1 cellular context compared by ENCODE assay signal in genomic region chr14:60164717-60165546, GRCh38.
A peak's percentile ranks its signal among the peaks of the same experiment; 100 is the strongest.
TF ChIP-seq lines count a peak whose summit lies in the region.

TSS of gene DHRS7 (minus strand) at chr14:60165398. CDS start at chr14:60165309, 89 bp downstream.

TF ChIP-seq in GM12878, 131 proteins besides CTCF, POLR2A, EP300 and RAD21 (continued from another document and continues in another):
- TF ChIP-seq, protein P1, sequence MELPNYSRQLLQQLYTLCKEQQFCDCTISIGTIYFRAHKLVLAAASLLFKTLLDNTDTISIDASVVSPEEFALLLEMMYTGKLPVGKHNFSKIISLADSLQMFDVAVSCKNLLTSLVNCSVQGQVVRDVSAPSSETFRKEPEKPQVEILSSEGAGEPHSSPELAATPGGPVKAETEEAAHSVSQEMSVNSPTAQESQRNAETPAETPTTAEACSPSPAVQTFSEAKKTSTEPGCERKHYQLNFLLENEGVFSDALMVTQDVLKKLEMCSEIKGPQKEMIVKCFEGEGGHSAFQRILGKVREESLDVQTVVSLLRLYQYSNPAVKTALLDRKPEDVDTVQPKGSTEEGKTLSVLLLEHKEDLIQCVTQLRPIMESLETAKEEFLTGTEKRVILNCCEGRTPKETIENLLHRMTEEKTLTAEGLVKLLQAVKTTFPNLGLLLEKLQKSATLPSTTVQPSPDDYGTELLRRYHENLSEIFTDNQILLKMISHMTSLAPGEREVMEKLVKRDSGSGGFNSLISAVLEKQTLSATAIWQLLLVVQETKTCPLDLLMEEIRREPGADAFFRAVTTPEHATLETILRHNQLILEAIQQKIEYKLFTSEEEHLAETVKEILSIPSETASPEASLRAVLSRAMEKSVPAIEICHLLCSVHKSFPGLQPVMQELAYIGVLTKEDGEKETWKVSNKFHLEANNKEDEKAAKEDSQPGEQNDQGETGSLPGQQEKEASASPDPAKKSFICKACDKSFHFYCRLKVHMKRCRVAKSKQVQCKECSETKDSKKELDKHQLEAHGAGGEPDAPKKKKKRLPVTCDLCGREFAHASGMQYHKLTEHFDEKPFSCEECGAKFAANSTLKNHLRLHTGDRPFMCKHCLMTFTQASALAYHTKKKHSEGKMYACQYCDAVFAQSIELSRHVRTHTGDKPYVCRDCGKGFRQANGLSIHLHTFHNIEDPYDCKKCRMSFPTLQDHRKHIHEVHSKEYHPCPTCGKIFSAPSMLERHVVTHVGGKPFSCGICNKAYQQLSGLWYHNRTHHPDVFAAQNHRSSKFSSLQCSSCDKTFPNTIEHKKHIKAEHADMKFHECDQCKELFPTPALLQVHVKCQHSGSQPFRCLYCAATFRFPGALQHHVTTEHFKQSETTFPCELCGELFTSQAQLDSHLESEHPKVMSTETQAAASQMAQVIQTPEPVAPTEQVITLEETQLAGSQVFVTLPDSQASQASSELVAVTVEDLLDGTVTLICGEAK (IDR thresholded peaks at IDR 0.05; ENCODE audit: borderline replicate concordance) = no peak; the same call in 1 of the 2 replicates
- TF ChIP-seq HDAC6 (IDR thresholded peaks at IDR 0.05; ENCODE audit: unreplicated experiment) (no peak), SMAD1 (IDR thresholded peaks at IDR 0.05; ENCODE audit: low read depth, partially characterized antibody) (peak; percentile 5), PKNOX1 (IDR thresholded peaks at IDR 0.05) (no peak; the same call in 1 of the 2 replicates), HCFC1 (IDR thresholded peaks at IDR 0.05; ENCODE audit: low read length) (no peak), CHD4 (IDR thresholded peaks at IDR 0.05) (no peak), SIN3A (IDR thresholded peaks at IDR 0.05; ENCODE audit: low read depth, low read length) (no peak), MYC (IDR thresholded peaks at IDR 0.05; ENCODE audit: insufficient read depth, insufficient read length, insufficient replicate concordance, low read length, severe bottlenecking) (peak; percentile 48), POU2F2 (IDR thresholded peaks at IDR 0.05; ENCODE audit: borderline replicate concordance, low read depth, low read length) (0 out of 3 replicates have a peak, but pooled peaks have one; percentile 42), SUZ12 (IDR thresholded peaks at IDR 0.05; ENCODE audit: unreplicated experiment) (no peak), CEBPB (IDR thresholded peaks at IDR 0.05; ENCODE audit: borderline replicate concordance in 1 of 2, low read depth in 2 of 2, low read length in 2 of 2) (no peak), TCF12 (IDR thresholded peaks at IDR 0.05; ENCODE audit: low read depth, low read length) (peak; percentile 40; the same call in 1 of the 2 replicates), CHD1 (IDR thresholded peaks at IDR 0.05; ENCODE audit: low read depth, low read length) (no peak), SIX5 (IDR thresholded peaks at IDR 0.05; ENCODE audit: low read depth, low read length, severe bottlenecking) (peak; percentile 1), NR2F1 (conservative IDR thresholded peaks at IDR 0.05) (peak; percentile 51), IKZF2 (IDR thresholded peaks at IDR 0.05) (peak; percentile 17 to 47; a peak in 2 of 4 replicates), PAX8 (IDR thresholded peaks at IDR 0.05) (no peak), RB1 (IDR thresholded peaks at IDR 0.05; ENCODE audit: borderline replicate concordance) (no peak; the same call in 1 of the 2 replicates), ETV6 (conservative IDR thresholded peaks at IDR 0.05 in 1 of 2, IDR thresholded peaks at IDR 0.05 in 1 of 2; ENCODE audit: borderline replicate concordance in 1 of 2, low read depth in 1 of 2) (no peak), ZNF207 (IDR thresholded peaks at IDR 0.05; ENCODE audit: borderline replicate concordance) (peak; percentile 79), ATF7 (IDR thresholded peaks at IDR 0.05; ENCODE audit: low read depth) (peak; percentile 29; the same call in 1 of the 2 replicates), NR2C2 (IDR thresholded peaks at IDR 0.05; ENCODE audit: borderline replicate concordance, control insufficient read depth, insufficient read length, low read depth) (no peak), NKRF (conservative IDR thresholded peaks at IDR 0.05) (peak; percentile 61; the same call in 1 of the 2 replicates), BRCA1 (IDR thresholded peaks at IDR 0.05; ENCODE audit: low read depth, low read length) (no peak), ZNF217 (IDR thresholded peaks at IDR 0.05) (no peak), MTA2 (IDR thresholded peaks at IDR 0.05; ENCODE audit: low read depth) (0 out of 2 replicates have a peak, but pooled peaks have one; percentile 9), FOS (IDR thresholded peaks at IDR 0.05; ENCODE audit: borderline replicate concordance, extremely low read depth, insufficient read length) (no peak), BCL11A (IDR thresholded peaks at IDR 0.05; ENCODE audit: low read depth, low read length) (no peak), IRF4 (IDR thresholded peaks at IDR 0.05; ENCODE audit: low read depth, low read length) (no peak), MYB (IDR thresholded peaks at IDR 0.05; ENCODE audit: borderline replicate concordance, low read depth, low read length) (no peak), MLLT1 (IDR thresholded peaks at IDR 0.05) (peak; percentile 59; the same call in 1 of the 2 replicates), BHLHE40 (IDR thresholded peaks at IDR 0.05; ENCODE audit: borderline replicate concordance in 1 of 2, low read depth in 2 of 2, low read length in 1 of 2) (peak; percentile 49 to 75; a peak in 3 of 4 replicates), NR2C1 (IDR thresholded peaks at IDR 0.05) (no peak), SREBF2 (IDR thresholded peaks at IDR 0.05; ENCODE audit: low read length) (no peak), ELK1 (IDR thresholded peaks at IDR 0.05; ENCODE audit: low read depth, low read length) (peak; percentile 42; the same call in 1 of the 2 replicates), NBN (IDR thresholded peaks at IDR 0.05) (0 out of 2 replicates have a peak, but pooled peaks have one; percentile 50), TARDBP (IDR thresholded peaks at IDR 0.05; ENCODE audit: borderline replicate concordance) (no peak), NRF1 (conservative IDR thresholded peaks at IDR 0.05; ENCODE audit: low read depth, low read length) (no peak), BMI1 (IDR thresholded peaks at IDR 0.05; ENCODE audit: borderline replicate concordance) (no peak), BCLAF1 (IDR thresholded peaks at IDR 0.05) (no peak)
- TF ChIP-seq, protein P2, sequence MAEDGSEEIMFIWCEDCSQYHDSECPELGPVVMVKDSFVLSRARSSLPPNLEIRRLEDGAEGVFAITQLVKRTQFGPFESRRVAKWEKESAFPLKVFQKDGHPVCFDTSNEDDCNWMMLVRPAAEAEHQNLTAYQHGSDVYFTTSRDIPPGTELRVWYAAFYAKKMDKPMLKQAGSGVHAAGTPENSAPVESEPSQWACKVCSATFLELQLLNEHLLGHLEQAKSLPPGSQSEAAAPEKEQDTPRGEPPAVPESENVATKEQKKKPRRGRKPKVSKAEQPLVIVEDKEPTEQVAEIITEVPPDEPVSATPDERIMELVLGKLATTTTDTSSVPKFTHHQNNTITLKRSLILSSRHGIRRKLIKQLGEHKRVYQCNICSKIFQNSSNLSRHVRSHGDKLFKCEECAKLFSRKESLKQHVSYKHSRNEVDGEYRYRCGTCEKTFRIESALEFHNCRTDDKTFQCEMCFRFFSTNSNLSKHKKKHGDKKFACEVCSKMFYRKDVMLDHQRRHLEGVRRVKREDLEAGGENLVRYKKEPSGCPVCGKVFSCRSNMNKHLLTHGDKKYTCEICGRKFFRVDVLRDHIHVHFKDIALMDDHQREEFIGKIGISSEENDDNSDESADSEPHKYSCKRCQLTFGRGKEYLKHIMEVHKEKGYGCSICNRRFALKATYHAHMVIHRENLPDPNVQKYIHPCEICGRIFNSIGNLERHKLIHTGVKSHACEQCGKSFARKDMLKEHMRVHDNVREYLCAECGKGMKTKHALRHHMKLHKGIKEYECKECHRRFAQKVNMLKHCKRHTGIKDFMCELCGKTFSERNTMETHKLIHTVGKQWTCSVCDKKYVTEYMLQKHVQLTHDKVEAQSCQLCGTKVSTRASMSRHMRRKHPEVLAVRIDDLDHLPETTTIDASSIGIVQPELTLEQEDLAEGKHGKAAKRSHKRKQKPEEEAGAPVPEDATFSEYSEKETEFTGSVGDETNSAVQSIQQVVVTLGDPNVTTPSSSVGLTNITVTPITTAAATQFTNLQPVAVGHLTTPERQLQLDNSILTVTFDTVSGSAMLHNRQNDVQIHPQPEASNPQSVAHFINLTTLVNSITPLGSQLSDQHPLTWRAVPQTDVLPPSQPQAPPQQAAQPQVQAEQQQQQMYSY (CRISPR knock-in tag; IDR thresholded peaks at IDR 0.05) = no peak
- TF ChIP-seq, protein P3, sequence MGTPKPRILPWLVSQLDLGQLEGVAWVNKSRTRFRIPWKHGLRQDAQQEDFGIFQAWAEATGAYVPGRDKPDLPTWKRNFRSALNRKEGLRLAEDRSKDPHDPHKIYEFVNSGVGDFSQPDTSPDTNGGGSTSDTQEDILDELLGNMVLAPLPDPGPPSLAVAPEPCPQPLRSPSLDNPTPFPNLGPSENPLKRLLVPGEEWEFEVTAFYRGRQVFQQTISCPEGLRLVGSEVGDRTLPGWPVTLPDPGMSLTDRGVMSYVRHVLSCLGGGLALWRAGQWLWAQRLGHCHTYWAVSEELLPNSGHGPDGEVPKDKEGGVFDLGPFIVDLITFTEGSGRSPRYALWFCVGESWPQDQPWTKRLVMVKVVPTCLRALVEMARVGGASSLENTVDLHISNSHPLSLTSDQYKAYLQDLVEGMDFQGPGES (IDR thresholded peaks at IDR 0.05) = no peak
